In genomic region chr3:52052831-52053306, GRCh38 we compare ENCODE assay signal across 2 cellular contexts.
A peak's percentile ranks its signal among the peaks of the same experiment; 100 is the strongest.
TF ChIP-seq lines count a peak whose summit lies in the region.

No MANE protein-coding gene starts in this region.

TF ChIP-seq in GM23338, 12 proteins besides CTCF, POLR2A, EP300 and RAD21:
- TF ChIP-seq ETS1 (IDR thresholded peaks at IDR 0.05) (no peak; the same call in 1 of the 2 replicates), JUNB (IDR thresholded peaks at IDR 0.05; ENCODE audit: unreplicated experiment) (no peak), NANOG (IDR thresholded peaks at IDR 0.05; ENCODE audit: borderline replicate concordance) (no peak)

TF ChIP-seq in K562, 482 proteins besides CTCF, POLR2A, EP300 and RAD21 (continues in another document):
- peak; percentile 19 to 66; a peak in 2 of 4 replicates for TF ChIP-seq FOXK2 (conservative IDR thresholded peaks at IDR 0.05 in 1 of 2, IDR thresholded peaks at IDR 0.05 in 1 of 2; ENCODE audit: low read depth in 2 of 2)
- TF ChIP-seq GABPA (tag; conservative IDR thresholded peaks at IDR 0.05; ENCODE audit: low read depth), result peak; percentile 87
- peak; percentile 61; the same call in 1 of the 2 replicates for TF ChIP-seq LCOR (CRISPR knock-in tag; IDR thresholded peaks at IDR 0.05)
- TF ChIP-seq ETV6 (IDR thresholded peaks at IDR 0.05; ENCODE audit: borderline replicate concordance in 1 of 2, low read depth in 2 of 2, low read length in 1 of 2), result peak in 1 of 2 experiments; percentile 64; a peak in 1 of 4 replicates
- no peak for TF ChIP-seq ETV6 (CRISPR knock-in tag; IDR thresholded peaks at IDR 0.05; ENCODE audit: borderline replicate concordance)
- TF ChIP-seq CTBP1 (IDR thresholded peaks at IDR 0.05; ENCODE audit: borderline replicate concordance), result peak; percentile 55; the same call in 1 of the 2 replicates
- TF ChIP-seq ETV1 (tag; conservative IDR thresholded peaks at IDR 0.05; ENCODE audit: low read depth), result peak; percentile 67
- no peak for TF ChIP-seq SMARCA4 (IDR thresholded peaks at IDR 0.05)
- TF ChIP-seq RBFOX2 (IDR thresholded peaks at IDR 0.05; ENCODE audit: low read depth, low read length), result 0 out of 2 replicates have a peak, but pooled peaks have one; percentile 29
- TF ChIP-seq ZNF175 (CRISPR knock-in tag; IDR thresholded peaks at IDR 0.05; ENCODE audit: low read depth), result 0 out of 2 replicates have a peak, but pooled peaks have one; percentile 31
- TF ChIP-seq ZFP36 (IDR thresholded peaks at IDR 0.05; ENCODE audit: low read depth, low read length, partially characterized antibody), result peak; percentile 31
- TF ChIP-seq ZBTB40 (IDR thresholded peaks at IDR 0.05), result peak; percentile 80
- TF ChIP-seq ZBTB40 (CRISPR knock-in tag; IDR thresholded peaks at IDR 0.05), result no peak
- TF ChIP-seq JUND (IDR thresholded peaks at IDR 0.05; ENCODE audit: borderline replicate concordance, low read depth, low read length), result peak; percentile 7; the same call in 1 of the 2 replicates
- TF ChIP-seq JUND (tag; IDR thresholded peaks at IDR 0.05; ENCODE audit: borderline replicate concordance, low read depth, low read length), result no peak
- TF ChIP-seq FOXP1 (CRISPR knock-in tag; IDR thresholded peaks at IDR 0.05), result no peak
- peak in 1 of 3 experiments; percentile 89; a peak in 2 of 6 replicates for TF ChIP-seq ZBTB11 (CRISPR knock-in tag; IDR thresholded peaks at IDR 0.05)
- TF ChIP-seq ELK3 (CRISPR knock-in tag; IDR thresholded peaks at IDR 0.05), result no peak
- TF ChIP-seq ZNF146 (CRISPR knock-in tag; IDR thresholded peaks at IDR 0.05; ENCODE audit: unreplicated experiment), result no peak
- TF ChIP-seq ZNF740 (CRISPR knock-in tag; IDR thresholded peaks at IDR 0.05), result 0 out of 2 replicates have a peak, but pooled peaks have one; percentile 27
- TF ChIP-seq ZNF740 (tag; IDR thresholded peaks at IDR 0.05), result 0 out of 4 replicates have a peak, but pooled peaks of 1 of the 2 experiments have one; percentile 36
- peak; percentile 16; the same call in 1 of the 2 replicates for TF ChIP-seq ARID1B (IDR thresholded peaks at IDR 0.05)
- 0 out of 2 replicates have a peak, but pooled peaks have one; percentile 5 for TF ChIP-seq ZNF316 (IDR thresholded peaks at IDR 0.05)
- peak; percentile 77 for TF ChIP-seq ELF1 (tag; IDR thresholded peaks at IDR 0.05)
- TF ChIP-seq TFAP4 (CRISPR knock-in tag; IDR thresholded peaks at IDR 0.05; ENCODE audit: borderline replicate concordance), result peak; percentile 57; the same call in 1 of the 2 replicates
- TF ChIP-seq CTCFL (IDR thresholded peaks at IDR 0.05; ENCODE audit: borderline replicate concordance, insufficient read depth, low read depth, low read length, poor library complexity, severe bottlenecking), result peak; percentile 51
- TF ChIP-seq ZNF609 (CRISPR knock-in tag; IDR thresholded peaks at IDR 0.05; ENCODE audit: borderline replicate concordance), result no peak
- peak; percentile 62 for TF ChIP-seq EGR1 (conservative IDR thresholded peaks at IDR 0.05)
- TF ChIP-seq SMAD4 (CRISPR knock-in tag; conservative IDR thresholded peaks at IDR 0.05), result 0 out of 2 replicates have a peak, but pooled peaks have one; percentile 24
- TF ChIP-seq RNF2 (IDR thresholded peaks at IDR 0.05), result no peak
- peak; percentile 67; the same call in 1 of the 2 replicates for TF ChIP-seq ETV5 (CRISPR knock-in tag; IDR thresholded peaks at IDR 0.05; ENCODE audit: low read depth)
- TF ChIP-seq SPI1 (IDR thresholded peaks at IDR 0.05; ENCODE audit: borderline replicate concordance, low read depth, low read length), result peak; percentile 83
